Comparison of ENCODE assay signal across 10 cellular contexts in the genomic region with DNA sequence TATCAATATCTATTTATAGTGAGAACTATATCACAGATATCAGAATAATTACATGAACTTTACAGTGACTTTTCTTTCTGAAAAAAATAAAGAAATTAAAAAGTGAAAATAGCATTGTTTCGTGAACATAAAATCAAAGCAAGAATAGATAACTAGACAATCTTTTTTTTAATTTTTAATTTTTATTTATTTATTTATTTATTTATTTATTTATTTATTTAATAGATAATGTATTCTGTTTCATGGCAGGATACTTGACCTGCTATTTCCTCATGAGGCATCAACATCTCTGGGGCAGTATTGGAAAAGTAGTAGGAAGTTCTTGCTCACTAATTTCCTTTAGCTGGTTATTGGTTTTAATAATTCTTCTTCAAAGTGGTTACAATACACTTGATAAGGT. TPM values are rescaled to one million over a fixed set of nuclear protein-coding genes. Genes with fewer than 3 reads are reported as not detected.
"Had no signal": no experiment of that assay in that cellular context is flagged by ENCODE, and none has a peak within 500 bp of the region (broad histone marks: within the 10 kb centered on the region; RNA-seq: fewer than 3 reads in every experiment).

No MANE protein-coding gene starts in this region.

- H3K9ac ChIP-seq: GM23248 had no signal

- H3K4me3 ChIP-seq: GM23248, HAP-1, K562 had no signal

- H3K9me3 ChIP-seq: HAP-1 had no signal

- H3K36me3 ChIP-seq: HAP-1 had no signal

- ATAC-seq: HCT116, K562 had no signal

- DNase-seq: GM23248, GOT3, H7, IMR-90, KG1 had no signal

- H3K27ac ChIP-seq: GM23248 had no signal

- H3K4me1 ChIP-seq: HAP-1 had no signal

- H2AFZ ChIP-seq: GM23248 had no signal

- FAIRE-seq: HTR-8/SVneo, K562 had no signal

RNA-seq across cellular contexts. Expression of a gene that starts 33.3 kb away (rescaled TPM):
- total RNA-seq: GM23248, HT-29, IMR-90, K562 had no signal
- polyA plus RNA-seq: GM23248, IMR-90, K562 had no signal
